Comparison of ENCODE assay signal across 8 cellular contexts in genomic region chr6:31729515-31729978, GRCh38. TPM values are rescaled to one million over a fixed set of nuclear protein-coding genes. Genes with fewer than 3 reads are reported as not detected.
DNase-seq lines count a peak whose midpoint lies in the region; ATAC-seq and TF ChIP-seq lines count a peak whose summit lies in the region.

No MANE protein-coding gene starts in this region.

- DNase-seq in DMS114 treated with DMSO at 0.1 percent for 48 hours (lab: John Stamatoyannopoulos, UW; ENCODE audit: unreplicated experiment), result peak; percentile 91
- DNase-seq in NCI-H2196 treated with DMSO at 0.1 percent for 48 hours (lab: John Stamatoyannopoulos, UW; ENCODE audit: unreplicated experiment), result peak; percentile 70
- peak; percentile 80 for DNase-seq in activated CD4-positive, alpha-beta T cell treated with anti-CD3 and anti-CD28 coated beads, Interleukin-2, amount 10 ng/mL, durations not matched to agents 7 days and 5 days
- peak; percentile 93 for DNase-seq in dermis blood vessel endothelial cell
- DNase-seq in left lobe of liver (ENCODE audit: low spot score), result peak; percentile 93
- DNase-seq in stimulated activated CD4-positive, alpha-beta T cell treated with anti-CD3 and anti-CD28 coated beads, Interleukin-1b, Interleukin-23, amount 100 ng/mL, for 48 hours, result peak; percentile 69

- H3K36me3 Mint-ChIP-seq in activated CD4-positive, alpha-beta T cell treated with anti-CD3 and anti-CD28 coated beads, Interleukin-2, amount 10 ng/mL, durations not matched to agents 7 days and 5 days (ENCODE audit: low read depth), result peaks cover 54% of the 10 kb centered on the region

- POLR2A ChIA-PET in HEK293 (lab: Yijun Ruan, JAX), result interaction anchor here (0.6 to 4.7 kb wide), 32 partner anchors 9 to 1242 kb away, joined by 3 to 54 read pairs (median 5); partner anchors contain the start of genes ABHD16A, APOM, BAG6 and CSNK2B
- POLR2A ChIA-PET in activated CD4-positive, alpha-beta T cell treated with anti-CD3 and anti-CD28 coated beads, Interleukin-2, amount 10 ng/mL, durations not matched to agents 7 days and 5 days (lab: Charles Lee), result interaction anchor here (1.0 kb wide), 1 partner anchor 11 kb away, joined by 3 read pairs; no protein-coding TSS in a partner anchor

- peak overlapping the region; percentile 76 for H3K27ac Mint-ChIP-seq in activated CD4-positive, alpha-beta T cell treated with anti-CD3 and anti-CD28 coated beads, Interleukin-2, amount 10 ng/mL, durations not matched to agents 7 days and 5 days

- TF ChIP-seq CTCF in HEK293 (tag by site-specific recombination; IDR thresholded peaks at IDR 0.05), result peak; percentile 94

- CTCF ChIA-PET in HEK293 (lab: Yijun Ruan, JAX), result interaction anchor here (0.6 to 3.6 kb wide), 20 partner anchors 10 to 230 kb away, joined by 3 to 28 read pairs (median 5); partner anchors contain the start of genes LY6G5C, MSH5 and NEU1
- CTCF ChIA-PET in activated CD4-positive, alpha-beta T cell treated with anti-CD3 and anti-CD28 coated beads, Interleukin-2, amount 10 ng/mL, durations not matched to agents 7 days and 5 days (lab: Charles Lee), result interaction anchor here (0.5 to 4.2 kb wide), 20 partner anchors 9 to 133 kb away, joined by 3 to 16 read pairs (median 4); partner anchors contain the start of genes LY6G5C, MSH5, NEU1 and VARS1

- peak overlapping the region; percentile 74 for H3K4me3 ChIP-seq in HEK293 (ENCODE audit: low read depth, low read length)

- peaks cover 80% of the 10 kb centered on the region for H3K4me1 Mint-ChIP-seq in activated CD4-positive, alpha-beta T cell treated with anti-CD3 and anti-CD28 coated beads, Interleukin-2, amount 10 ng/mL, durations not matched to agents 7 days and 5 days

- peaks cover 12 to 63% of the 10 kb centered on the region in 2 experiments; a peak in 2 of 3 replicates for H3K36me3 ChIP-seq in HEK293 (ENCODE audit: control insufficient read depth in 2 of 2, insufficient read depth in 1 of 2, low read length in 2 of 2)

- H3K9me3 ChIP-seq in HEK293 (ENCODE audit: control insufficient read depth, insufficient read depth, low read depth, low read length), result no peaks in the 10 kb centered on the region

- no peaks in the 10 kb centered on the region for H3K9me3 Mint-ChIP-seq in activated CD4-positive, alpha-beta T cell treated with anti-CD3 and anti-CD28 coated beads, Interleukin-2, amount 10 ng/mL, durations not matched to agents 7 days and 5 days

- peak; percentile 92 for ATAC-seq in left lobe of liver
- ATAC-seq in HG03378 (IDR thresholded peaks at IDR 0.05; ENCODE audit: unreplicated experiment), result no peak

- H3K4me3 Mint-ChIP-seq in activated CD4-positive, alpha-beta T cell treated with anti-CD3 and anti-CD28 coated beads, Interleukin-2, amount 10 ng/mL, durations not matched to agents 7 days and 5 days, result peak overlapping the region; percentile 85

- H3K27me3 Mint-ChIP-seq in activated CD4-positive, alpha-beta T cell treated with anti-CD3 and anti-CD28 coated beads, Interleukin-2, amount 10 ng/mL, durations not matched to agents 7 days and 5 days, result no peaks in the 10 kb centered on the region

- peak overlapping the region; percentile 67; the same call in 1 of the 2 replicates for H3K27ac ChIP-seq in HEK293 (ENCODE audit: extremely low read depth, low read depth, low read length)

- H3K4me1 ChIP-seq in HEK293 (ENCODE audit: control insufficient read depth, insufficient read depth, low read length), result peaks cover 3% of the 10 kb centered on the region

TF ChIP-seq in HEK293, 187 proteins besides CTCF, POLR2A, EP300 and RAD21 (continues in another document):
- no peak for TF ChIP-seq ZNF416 (tag by site-specific recombination; IDR thresholded peaks at IDR 0.05)
- no peak for TF ChIP-seq MYNN (tag by site-specific recombination; IDR thresholded peaks at IDR 0.05; ENCODE audit: borderline replicate concordance)
- peak; percentile 70; the same call in 1 of the 2 replicates for TF ChIP-seq KLF1 (tag by site-specific recombination; IDR thresholded peaks at IDR 0.05)
- no peak for TF ChIP-seq ZNF26 (tag by site-specific recombination; IDR thresholded peaks at IDR 0.05)
- peak; percentile 79 for TF ChIP-seq BCL11A (tag by site-specific recombination; IDR thresholded peaks at IDR 0.05; ENCODE audit: low read depth)
- no peak for TF ChIP-seq ZBTB10 (tag by site-specific recombination; IDR thresholded peaks at IDR 0.05)
- no peak for TF ChIP-seq ZNF747 (tag by site-specific recombination; IDR thresholded peaks at IDR 0.05)
- no peak for TF ChIP-seq ZNF398 (tag by site-specific recombination; IDR thresholded peaks at IDR 0.05)
- TF ChIP-seq ZBTB17 (tag by site-specific recombination; IDR thresholded peaks at IDR 0.05), result peak; percentile 92
- TF ChIP-seq ZNF624 (tag by site-specific recombination; IDR thresholded peaks at IDR 0.05), result no peak
- no peak for TF ChIP-seq BCL6B (tag by site-specific recombination; IDR thresholded peaks at IDR 0.05)

RNA-seq across cellular contexts. Expression of gene DDAH2, which starts 0.4 kb away (rescaled TPM):
- 10 to 100 TPM; 13.3 to 15.4 TPM for total RNA-seq in activated CD4-positive, alpha-beta T cell treated with anti-CD3 and anti-CD28 coated beads, Interleukin-2, amount 10 ng/mL, durations not matched to agents 7 days and 5 days
- 126 and 150 TPM in 2 replicates for total RNA-seq in dermis blood vessel endothelial cell
- 22.2 TPM for total RNA-seq in left lobe of liver

RNA-seq across cellular contexts. Expression of gene MPIG6B, which starts 6.4 kb away (rescaled TPM):
- total RNA-seq in activated CD4-positive, alpha-beta T cell treated with anti-CD3 and anti-CD28 coated beads, Interleukin-2, amount 10 ng/mL, durations not matched to agents 7 days and 5 days, result under 1 TPM; 0.15 to 0.19 TPM
- not detected in 2 replicates for total RNA-seq in dermis blood vessel endothelial cell
- 0.33 TPM for total RNA-seq in left lobe of liver

RNA-seq across cellular contexts. Expression of gene CLIC1, which starts 6.8 kb away (rescaled TPM):
- total RNA-seq in activated CD4-positive, alpha-beta T cell treated with anti-CD3 and anti-CD28 coated beads, Interleukin-2, amount 10 ng/mL, durations not matched to agents 7 days and 5 days, result 100 to 1,000 TPM; 525 to 561 TPM
- total RNA-seq in dermis blood vessel endothelial cell, result 543 and 615 TPM in 2 replicates
- total RNA-seq in left lobe of liver, result 37.7 TPM

RNA-seq across cellular contexts. Expression of gene LY6G6C, which starts 8.0 kb away (rescaled TPM):
- total RNA-seq in activated CD4-positive, alpha-beta T cell treated with anti-CD3 and anti-CD28 coated beads, Interleukin-2, amount 10 ng/mL, durations not matched to agents 7 days and 5 days, result not detected
- not detected in 2 replicates for total RNA-seq in dermis blood vessel endothelial cell
- not detected for total RNA-seq in left lobe of liver

RNA-seq across cellular contexts. Expression of gene MSH5, which starts 10.3 kb away (rescaled TPM):
- 10 to 100 TPM; 56.1 to 58.0 TPM for total RNA-seq in activated CD4-positive, alpha-beta T cell treated with anti-CD3 and anti-CD28 coated beads, Interleukin-2, amount 10 ng/mL, durations not matched to agents 7 days and 5 days
- 7.1 and 8.5 TPM in 2 replicates for total RNA-seq in dermis blood vessel endothelial cell
- total RNA-seq in left lobe of liver, result 5.2 TPM

Comparison
In these comparisons a context has a peak if more than half of its experiments do, and no peak if none do; other contexts are left out.
1. RNA of gene CLIC1, which starts 6.8 kb away (total RNA-seq): 543 to 615 TPM in dermis blood vessel endothelial cell and 525 to 561 TPM in activated CD4-positive, alpha-beta T cell treated with anti-CD3 and anti-CD28 coated beads, Interleukin-2, amount 10 ng/mL, durations not matched to agents 7 days and 5 days; 37.7 TPM in left lobe of liver (single experiment); every median in the first group is over 10 times any median in the second.
2. Peak in every context shown above with its lines, with median percentiles within 50 percentile points of each other: DNase-seq.